12 cellular contexts compared by ENCODE assay signal in genomic region chr2:236711440-236711839, GRCh38.
A peak's percentile ranks its signal among the peaks of the same experiment; 100 is the strongest.
DNase-seq lines count a peak whose midpoint lies in the region; ATAC-seq and TF ChIP-seq lines count a peak whose summit lies in the region.
"Had no signal": no experiment of that assay in that cellular context is flagged by ENCODE, and none has a peak within 500 bp of the region (broad histone marks: within the 10 kb centered on the region; RNA-seq: fewer than 3 reads in every experiment).

No MANE protein-coding gene starts in this region.

- H3K27ac ChIP-seq in RWPE1 (peak overlapping the region; percentile 78), gastroesophageal sphincter (peak overlapping the region in 1 of 4 donors; percentile 14)
- H3K27ac ChIP-seq: 22Rv1 had no signal

- peaks cover 0 to 12% (median 3%) of the 10 kb centered on the region in 3 donors for H3K4me1 ChIP-seq in gastroesophageal sphincter
- no peaks in the 10 kb centered on the region for H3K4me1 ChIP-seq in BE2C

- H3K36me3 ChIP-seq in gastroesophageal sphincter (no peaks in the 10 kb centered on the region), BE2C (no peaks in the 10 kb centered on the region)

- no peak for TF ChIP-seq EP300 in gastroesophageal sphincter (IDR thresholded peaks at IDR 0.05)

- no peak for TF ChIP-seq POLR2A in gastroesophageal sphincter (IDR thresholded peaks at IDR 0.05)

- POLR2A ChIA-PET in RWPE1 (lab: Yijun Ruan, JAX; ENCODE audit: low non-redundant PET): no interaction called here

- WGBS in gastroesophageal sphincter (ENCODE audit: low coverage in 1 of 2), 2 donors: 67% methylated on average over 1 of the region's 2 CpGs; no CpG with 5 or more reads in 1 of the 2 donors

- H3K9me3 ChIP-seq in gastroesophageal sphincter (no peaks in the 10 kb centered on the region), BE2C (no peaks in the 10 kb centered on the region)
- H3K9me3 ChIP-seq: SK-N-SH had no signal

- H3K27me3 ChIP-seq in gastroesophageal sphincter: peaks cover 3% of the 10 kb centered on the region
- peaks cover 21% of the 10 kb centered on the region for H3K27me3 ChIP-seq in BE2C

- CTCF ChIA-PET in RWPE1 (lab: Yijun Ruan, JAX): no interaction called here

- peak; percentile 83 for ATAC-seq in gastroesophageal sphincter
- ATAC-seq in GM21526 (IDR thresholded peaks at IDR 0.05; ENCODE audit: low FRiP score, unreplicated experiment): no peak

- peak; percentile 20 for DNase-seq in SIG-M5 treated with dmso at 0.1 percent for 504 hours (lab: John Stamatoyannopoulos, UW; ENCODE audit: unreplicated experiment)
- DNase-seq in SIG-M5 (lab: John Stamatoyannopoulos, UW): no peak
- peak; percentile 54 for DNase-seq in RWPE1 (ENCODE audit: low spot score)
- DNase-seq in stromal cell of bone marrow (ENCODE audit: low read depth): peak; percentile 78
- no peak for DNase-seq in BE2C
- no peak for DNase-seq in ecto neural progenitor cell (ENCODE audit: low spot score)
- DNase-seq: activated CD4-positive, alpha-beta T cell treated with anti-CD3 and anti-CD28 coated beads for 48 hours; SK-N-SH had no signal

- TF ChIP-seq CTCF in RWPE1 (conservative IDR thresholded peaks at IDR 0.05; ENCODE audit: low read depth): no peak
- TF ChIP-seq CTCF in gastroesophageal sphincter (IDR thresholded peaks at IDR 0.05): no peak
- no peak for TF ChIP-seq CTCF in BE2C (IDR thresholded peaks at IDR 0.05; ENCODE audit: low read depth, low read length)

- no peak overlapping the region for H3K4me3 ChIP-seq in gastroesophageal sphincter
- H3K4me3 ChIP-seq in BE2C (ENCODE audit: low read depth, low read length): no peak overlapping the region
- H3K4me3 ChIP-seq: smooth muscle cell had no signal

Comparison
In these comparisons a context has a peak if more than half of its experiments do, and no peak if none do; other contexts are left out.
1. DNase-seq: peak in SIG-M5 treated with dmso at 0.1 percent for 504 hours (single experiment), RWPE1 (single experiment) and stromal cell of bone marrow (single experiment); none in SIG-M5 (single experiment), BE2C (single experiment) and ecto neural progenitor cell (single experiment).